Comparison of ENCODE assay signal across 15 cellular contexts in genomic region chr3:29338377-29338776, GRCh38. TPM values are rescaled to one million over a fixed set of nuclear protein-coding genes. Genes with fewer than 3 reads are reported as not detected.
DNase-seq lines count a peak whose midpoint lies in the region; FAIRE-seq and TF ChIP-seq lines count a peak whose summit lies in the region.
"Had no signal": no experiment of that assay in that cellular context is flagged by ENCODE, and none has a peak within 500 bp of the region (broad histone marks: within the 10 kb centered on the region; RNA-seq: fewer than 3 reads in every experiment).

No MANE protein-coding gene starts in this region.

- peak; percentile 11 for FAIRE-seq in H54 (lab: Jason Lieb, UNC)
- FAIRE-seq: HepG2, HTR-8/SVneo had no signal

- peaks cover 15% of the 10 kb centered on the region for H3K36me3 ChIP-seq in OCI-LY1 (ENCODE audit: insufficient read depth, low read length)
- H3K36me3 ChIP-seq in CD4-positive, alpha-beta memory T cell (ENCODE audit: insufficient read depth, low read length) = no peaks in the 10 kb centered on the region
- H3K36me3 ChIP-seq: BE2C, HAP-1 had no signal

- no peaks in the 10 kb centered on the region for H3K4me1 Mint-ChIP-seq in CD4-positive, alpha-beta memory T cell

- H3K4me1 ChIP-seq in OCI-LY1 (ENCODE audit: insufficient read depth, low read length, severe bottlenecking) = peaks cover 88% of the 10 kb centered on the region
- no peaks in the 10 kb centered on the region for H3K4me1 ChIP-seq in CD4-positive, alpha-beta memory T cell (ENCODE audit: insufficient read depth, low read length)
- H3K4me1 ChIP-seq: Caco-2 had no signal

- intact Hi-C loops in CD4-positive, alpha-beta memory T cell (cut with micrococcal nuclease) = no loop called here

- H3K27me3 ChIP-seq in OCI-LY1 (ENCODE audit: insufficient read depth, low read length) = no peaks in the 10 kb centered on the region
- no peaks in the 10 kb centered on the region for H3K27me3 ChIP-seq in CD4-positive, alpha-beta memory T cell (ENCODE audit: insufficient read depth, low read length)
- H3K27me3 ChIP-seq: BE2C had no signal

- H3F3A ChIP-seq in OCI-LY1 (ENCODE audit: insufficient read depth, low read length) = no peaks in the 10 kb centered on the region

- H3K4me3 Mint-ChIP-seq in CD4-positive, alpha-beta memory T cell = no peak overlapping the region
- H3K4me3 Mint-ChIP-seq: CD8-positive, alpha-beta T cell had no signal

- H3K27ac Mint-ChIP-seq in CD4-positive, alpha-beta memory T cell = no peak overlapping the region
- H3K27ac Mint-ChIP-seq: CD8-positive, alpha-beta T cell had no signal

- no peak overlapping the region for H3K4me3 ChIP-seq in OCI-LY1 (ENCODE audit: low read depth, low read length, poor library complexity, severe bottlenecking)
- H3K4me3 ChIP-seq in fibroblast of the aortic adventitia (ENCODE audit: low read depth, low read length) = no peak overlapping the region
- H3K4me3 ChIP-seq in CD4-positive, alpha-beta memory T cell (ENCODE audit: low read length in 2 of 2) = no peak overlapping the region
- H3K4me3 ChIP-seq: A549, HAP-1 had no signal

- peaks cover 0 to 3% (median under 1%) of the 10 kb centered on the region in 8 donors for H3K9me3 Mint-ChIP-seq in CD4-positive, alpha-beta memory T cell
- H3K9me3 Mint-ChIP-seq: CD8-positive, alpha-beta T cell had no signal

- no peak overlapping the region for H2AFZ ChIP-seq in OCI-LY1 (ENCODE audit: low read length)

- H3K9ac ChIP-seq in OCI-LY1 (ENCODE audit: low read length) = no peak overlapping the region

- H3K36me3 Mint-ChIP-seq in CD4-positive, alpha-beta memory T cell = no peaks in the 10 kb centered on the region
- H3K36me3 Mint-ChIP-seq: CD8-positive, alpha-beta T cell had no signal

- no peaks in the 10 kb centered on the region for H3K27me3 Mint-ChIP-seq in CD4-positive, alpha-beta memory T cell

- no peak for TF ChIP-seq POLR2A in H54 (IDR thresholded peaks at IDR 0.05; ENCODE audit: low read depth, low read length)

- no peak for TF ChIP-seq CTCF in OCI-LY1 (IDR thresholded peaks at IDR 0.05; ENCODE audit: low read length)
- TF ChIP-seq CTCF in fibroblast of the aortic adventitia (IDR thresholded peaks at IDR 0.05; ENCODE audit: insufficient read depth, low read length) = no peak
- TF ChIP-seq CTCF in RWPE1 (conservative IDR thresholded peaks at IDR 0.05; ENCODE audit: low read depth) = no peak

- no peaks in the 10 kb centered on the region for H3K9me2 ChIP-seq in OCI-LY1 (ENCODE audit: low read depth, low read length)

- H3K79me2 ChIP-seq in OCI-LY1 (ENCODE audit: insufficient read depth, low read length) = peaks cover 76% of the 10 kb centered on the region

- H3K27ac ChIP-seq in OCI-LY1 (ENCODE audit: low read depth, low read length, poor library complexity, severe bottlenecking) (peak overlapping the region; percentile 38), RWPE1 (no peak overlapping the region)
- no peak overlapping the region for H3K27ac ChIP-seq in CD4-positive, alpha-beta memory T cell (ENCODE audit: low read depth, low read length)
- H3K27ac ChIP-seq: A549, C4-2B had no signal

- DNase-seq in H54 (ENCODE audit: insufficient read length, low spot score) (no peak), fibroblast of the aortic adventitia (ENCODE audit: low read depth) (peak; percentile 55), T-helper 9 cell (no peak), RWPE1 (ENCODE audit: low spot score) (no peak)
- DNase-seq in CD4-positive, alpha-beta memory T cell = no peak
- DNase-seq: BE2C; Caco-2; CD8-positive, alpha-beta T cell; GOT3 had no signal

- H3K4me2 ChIP-seq in OCI-LY1 (ENCODE audit: low read length) = peak overlapping the region; percentile 1; the same call in 1 of the 2 replicates
- H3K4me2 ChIP-seq: A549 had no signal

- POLR2A ChIA-PET in CD4-positive, alpha-beta memory T cell (lab: Charles Lee; ENCODE audit: partially characterized antibody) = no interaction called here
- POLR2A ChIA-PET in RWPE1 (lab: Yijun Ruan, JAX; ENCODE audit: low non-redundant PET) = no interaction called here

- CTCF ChIA-PET in CD4-positive, alpha-beta memory T cell (lab: Charles Lee; ENCODE audit: partially characterized antibody) = no interaction called here
- CTCF ChIA-PET in RWPE1 (lab: Yijun Ruan, JAX) = no interaction called here

- H4K20me1 ChIP-seq in OCI-LY1 (ENCODE audit: insufficient read depth, low read length) = no peaks in the 10 kb centered on the region

- H3K9me3 ChIP-seq in OCI-LY1 (ENCODE audit: low read length) = no peaks in the 10 kb centered on the region
- H3K9me3 ChIP-seq in CD4-positive, alpha-beta memory T cell (ENCODE audit: control insufficient read depth in 1 of 2, low read length in 2 of 2) = no peaks in the 10 kb centered on the region
- H3K9me3 ChIP-seq: A549, BE2C, Caco-2, HAP-1 had no signal

RNA-seq across cellular contexts. Expression of gene RBMS3, which starts 57.5 kb away (rescaled TPM):
- total RNA-seq in fibroblast of the aortic adventitia (ENCODE audit: low replicate concordance) = 68.4 and 84.1 TPM in 2 replicates
- 1 to 10 TPM; 1.0 to 1.6 TPM for total RNA-seq in CD4-positive, alpha-beta memory T cell
- under 1 TPM in 1 of 2 donors, not detected in 1; 0.70 TPM for polyA plus RNA-seq in CD4-positive, alpha-beta memory T cell
- total RNA-seq: HepG2 had no signal
- polyA plus RNA-seq: HepG2 had no signal

Comparison
In these comparisons a context has a peak if more than half of its experiments do, and no peak if none do; other contexts are left out.
1. RNA of gene RBMS3, which starts 57.5 kb away (total RNA-seq): 68.4 to 84.1 TPM in fibroblast of the aortic adventitia; 1.0 to 1.6 TPM in CD4-positive, alpha-beta memory T cell; every median in the first group is over 10 times any median in the second.